In genomic region chr6:100673641-100674040, GRCh38 we compare ENCODE assay signal across 33 cellular contexts.
"Had no signal": no experiment of that assay in that cellular context is flagged by ENCODE, and none has a peak within 500 bp of the region (broad histone marks: within the 10 kb centered on the region; RNA-seq: fewer than 3 reads in every experiment).

No MANE protein-coding gene starts in this region.

- H3K9me3 Mint-ChIP-seq: activated CD4-positive, alpha-beta memory T cell treated with anti-CD3 and anti-CD28 coated beads for 36 hours; activated naive CD8-positive, alpha-beta T cell treated with anti-CD3 and anti-CD28 coated beads for 36 hours; activated T-helper 1 cell treated with anti-CD3 and anti-CD28 coated beads, Interleukin-12 subunit alpha, Interleukin-12 subunit beta, Interleukin-2, Interleukin-4 antibody, amounts not matched to agents 30 ng/mL and 10 ng/mL and 1 ng/mL, durations not matched to agents 14 hours and 24 hours and 36 hours; stimulated activated naive CD8-positive, alpha-beta T cell treated with anti-CD3 and anti-CD28 coated beads, Interleukin-15, Interleukin-2, amounts not matched to agents 100 ng/mL and 50 ng/mL, for 24 hours had no signal

- FAIRE-seq: urothelium cell line had no signal

- H3K27ac ChIP-seq: adrenal gland, cardiac muscle cell, colonic mucosa, left lung, pancreas, prostate gland, skin epidermis, thoracic aorta had no signal

- H3K27me3 ChIP-seq: adrenal gland, cardiac muscle cell, colonic mucosa, left lung, pancreas had no signal

- DNase-seq: activated CD4-positive, alpha-beta memory T cell treated with anti-CD3 and anti-CD28 coated beads for 36 hours; activated CD4-positive, alpha-beta T cell treated with anti-CD3 and anti-CD28 coated beads for 48 hours; activated CD8-positive, alpha-beta memory T cell treated with anti-CD3 and anti-CD28 coated beads, Interleukin-2, amount 50 U/mL, for 4 hours; activated effector memory CD4-positive, alpha-beta T cell treated with anti-CD3 and anti-CD28 coated beads, Interleukin-2, amount 50 U/mL, for 16 hours; activated naive CD4-positive, alpha-beta T cell treated with anti-CD3 and anti-CD28 coated beads for 36 hours; activated naive CD8-positive, alpha-beta T cell treated with anti-CD3 and anti-CD28 coated beads for 36 hours; activated T-cell treated with anti-CD3 and anti-CD28 coated beads, Interleukin-2, amount 50 U/mL, for 1 hour; adrenal gland; aorta; cerebellar nuclear complex; colonic mucosa; effector CD8-positive, alpha-beta T cell; kidney glomerular epithelial cell; left lung; mucosa of descending colon; pancreas; retina; stimulated activated CD4-positive, alpha-beta T cell treated with anti-CD3 and anti-CD28 coated beads, Interleukin-12 subunit alpha, Interleukin-12 subunit beta, amount 100 ng/mL, for 4 hours; stimulated activated CD4-positive, alpha-beta T cell treated with anti-CD3 and anti-CD28 coated beads, Interleukin-4, amount 100 ng/mL, for 1 hour; T-helper 1 cell; trophoblast cell had no signal

- ATAC-seq: left lung, mucosa of descending colon, pancreas, sciatic nerve had no signal

- H3K4me1 Mint-ChIP-seq: activated naive CD8-positive, alpha-beta T cell treated with anti-CD3 and anti-CD28 coated beads for 36 hours; brain; nephron had no signal

- H3K4me1 ChIP-seq: adrenal gland, colonic mucosa, left lung, prostate gland had no signal

- H3K9me3 ChIP-seq: adrenal gland, colonic mucosa, left lung, mucosa of descending colon, pancreas, prostate gland, thoracic aorta had no signal

- H3K36me3 ChIP-seq: adrenal gland, cardiac muscle cell, colonic mucosa, pancreas, prostate gland, thoracic aorta had no signal

- H3K27me3 Mint-ChIP-seq: activated CD4-positive, alpha-beta memory T cell treated with anti-CD3 and anti-CD28 coated beads for 36 hours; activated naive CD8-positive, alpha-beta T cell treated with anti-CD3 and anti-CD28 coated beads for 36 hours; brain; stimulated activated naive CD8-positive, alpha-beta T cell treated with anti-CD3 and anti-CD28 coated beads, Interleukin-15, Interleukin-2, amounts not matched to agents 100 ng/mL and 50 ng/mL, for 24 hours had no signal

- H3K4me3 ChIP-seq: adrenal gland, cardiac muscle cell, colonic mucosa, left lung, lung, mucosa of descending colon, pancreas, prostate gland, skin epidermis, thoracic aorta had no signal

- H3K27ac Mint-ChIP-seq: activated CD4-positive, alpha-beta memory T cell treated with anti-CD3 and anti-CD28 coated beads for 36 hours; activated naive CD4-positive, alpha-beta T cell treated with anti-CD3 and anti-CD28 coated beads for 36 hours; activated naive CD8-positive, alpha-beta T cell treated with anti-CD3 and anti-CD28 coated beads for 36 hours; activated T-helper 1 cell treated with anti-CD3 and anti-CD28 coated beads, Interleukin-12 subunit alpha, Interleukin-12 subunit beta, Interleukin-2, Interleukin-4 antibody, amounts not matched to agents 30 ng/mL and 10 ng/mL and 1 ng/mL, durations not matched to agents 14 hours and 24 hours and 36 hours; brain; stimulated activated naive CD8-positive, alpha-beta T cell treated with anti-CD3 and anti-CD28 coated beads, Interleukin-15, Interleukin-2, amounts not matched to agents 100 ng/mL and 50 ng/mL, for 24 hours; T-helper 2 cell treated with Interferon-gamma antibody and Interleukin-4, amounts not matched to agents 5 μg/mL and 100 μg/mL, for 36 hours had no signal

- H3K4me3 Mint-ChIP-seq: activated CD4-positive, alpha-beta memory T cell treated with anti-CD3 and anti-CD28 coated beads for 36 hours; activated naive CD4-positive, alpha-beta T cell treated with anti-CD3 and anti-CD28 coated beads for 36 hours; activated naive CD8-positive, alpha-beta T cell treated with anti-CD3 and anti-CD28 coated beads for 36 hours; activated T-helper 1 cell treated with anti-CD3 and anti-CD28 coated beads, Interleukin-12 subunit alpha, Interleukin-12 subunit beta, Interleukin-2, Interleukin-4 antibody, amounts not matched to agents 30 ng/mL and 10 ng/mL and 1 ng/mL, durations not matched to agents 14 hours and 24 hours and 36 hours; brain; nephron; stimulated activated naive CD8-positive, alpha-beta T cell treated with anti-CD3 and anti-CD28 coated beads, Interleukin-15, Interleukin-2, amounts not matched to agents 100 ng/mL and 50 ng/mL, for 24 hours; T-helper 2 cell treated with Interferon-gamma antibody and Interleukin-4, amounts not matched to agents 5 μg/mL and 100 μg/mL, for 36 hours had no signal
